8 cellular contexts compared by ENCODE assay signal in the genomic region with DNA sequence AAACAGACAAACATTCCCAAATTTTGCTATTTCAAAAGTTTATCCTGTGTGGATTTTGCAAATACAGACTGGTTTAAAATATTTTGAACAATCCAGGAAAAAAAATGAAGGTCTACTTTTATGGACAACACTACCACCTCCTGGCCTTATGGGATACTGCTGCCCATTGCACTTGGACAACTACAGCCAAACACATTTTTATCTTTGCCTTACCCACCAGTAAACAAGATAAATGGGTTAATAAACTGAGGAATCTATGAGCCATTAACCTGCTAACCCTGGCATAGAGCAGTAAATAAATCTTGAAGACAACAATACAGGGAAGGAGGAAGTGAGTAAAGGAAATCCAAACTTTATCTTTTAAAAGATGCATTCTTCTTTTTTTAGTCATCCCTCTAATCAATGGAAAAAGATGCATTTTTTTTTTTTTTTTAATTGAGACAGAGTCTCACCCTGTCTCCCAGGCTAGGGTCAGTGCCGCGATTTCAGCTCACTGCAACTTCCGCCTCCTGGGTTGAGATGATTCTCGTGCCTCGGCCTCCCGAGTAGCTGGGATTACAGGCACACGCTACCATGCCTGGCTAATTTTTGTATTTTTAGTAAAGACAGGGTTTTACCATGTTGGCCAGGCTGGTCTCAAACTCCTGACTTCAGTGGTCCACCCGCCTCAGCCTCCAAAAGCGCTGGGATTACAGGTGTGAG. TPM values are rescaled to one million over a fixed set of nuclear protein-coding genes. Genes with fewer than 3 reads are reported as not detected.
DNase-seq lines count a peak whose midpoint lies in the region; ATAC-seq and TF ChIP-seq lines count a peak whose summit lies in the region.

No MANE protein-coding gene starts in this region.

- peaks cover 0 to 34% (median 0%) of the 10 kb centered on the region in 3 donors for H3K4me1 ChIP-seq in gastroesophageal sphincter

- peaks cover 2% of the 10 kb centered on the region for H3K36me3 Mint-ChIP-seq in CD4-positive, alpha-beta T cell (ENCODE audit: low read depth)
- no peaks in the 10 kb centered on the region for H3K36me3 Mint-ChIP-seq in activated T-cell treated with anti-CD3 and anti-CD28 coated beads, Interleukin-2, amount 50 U/mL, for 4 hours (ENCODE audit: insufficient read depth)

- peaks cover 12% of the 10 kb centered on the region for H3K4me1 Mint-ChIP-seq in CD4-positive, alpha-beta T cell (ENCODE audit: low read depth)
- peaks cover 10% of the 10 kb centered on the region for H3K4me1 Mint-ChIP-seq in activated T-cell treated with anti-CD3 and anti-CD28 coated beads, Interleukin-2, amount 50 U/mL, for 4 hours (ENCODE audit: low read depth)

- no peak for TF ChIP-seq EP300 in gastroesophageal sphincter (IDR thresholded peaks at IDR 0.05)

- CTCF ChIA-PET in CD4-positive, alpha-beta T cell (lab: Charles Lee), result no interaction called here

- DNase-seq in CD4-positive, alpha-beta T cell, result peak in 4 of 10 experiments; percentile 7 to 34 (median 15)
- DNase-seq in GM19240 (ENCODE audit: insufficient read length, low spot score), result peak; percentile 37
- peak; percentile 66 for DNase-seq in NCI-H748 (lab: John Stamatoyannopoulos, UW; ENCODE audit: unreplicated experiment)
- DNase-seq in activated T-cell treated with anti-CD3 and anti-CD28 coated beads, Interleukin-2, amount 50 U/mL, for 4 hours, result peak; percentile 14
- DNase-seq in retina, result peak; percentile 68

- ATAC-seq in CD4-positive, alpha-beta T cell (ENCODE audit: poor library complexity), result peak; percentile 56
- no peak for ATAC-seq in activated T-cell treated with anti-CD3 and anti-CD28 coated beads, Interleukin-2, amount 50 U/mL, for 4 hours
- ATAC-seq in gastroesophageal sphincter (no peak), HG03432 (IDR thresholded peaks at IDR 0.05; ENCODE audit: unreplicated experiment) (no peak), HG03342 (IDR thresholded peaks at IDR 0.05; ENCODE audit: unreplicated experiment) (no peak)

- H3K9me3 ChIP-seq in CD4-positive, alpha-beta T cell (ENCODE audit: control insufficient read depth, low read length), result no peaks in the 10 kb centered on the region
- H3K9me3 ChIP-seq in gastroesophageal sphincter, result no peaks in the 10 kb centered on the region

- H3K27me3 Mint-ChIP-seq in CD4-positive, alpha-beta T cell, result peaks cover 10% of the 10 kb centered on the region
- peaks cover 13% of the 10 kb centered on the region for H3K27me3 Mint-ChIP-seq in activated T-cell treated with anti-CD3 and anti-CD28 coated beads, Interleukin-2, amount 50 U/mL, for 4 hours (ENCODE audit: low read depth)

- WGBS in gastroesophageal sphincter (ENCODE audit: low coverage in 1 of 2), 2 donors, result 79% methylated on average over 8 of the region's 9 CpGs; no CpG with 5 or more reads in 1 of the 2 donors

- H3K27me3 ChIP-seq in CD4-positive, alpha-beta T cell (ENCODE audit: control insufficient read depth, insufficient read depth, low read length), result no peaks in the 10 kb centered on the region
- H3K27me3 ChIP-seq in gastroesophageal sphincter, result no peaks in the 10 kb centered on the region

- intact Hi-C loops in CD4-positive, alpha-beta T cell (cut with DNase I, micrococcal nuclease), result loop anchor here (1.0 to 5.0 kb wide), 6 partner anchors 43 to 721 kb away; partner anchors contain the start of genes AFG3L2 (in 1 of the 2), CEP76 (in 1 of the 2) and PSMG2 (in 1 of the 2)

- TF ChIP-seq CTCF in CD4-positive, alpha-beta T cell (IDR thresholded peaks at IDR 0.05), result peak; percentile 73
- peak; percentile 88 to 94 (median 93) for TF ChIP-seq CTCF in gastroesophageal sphincter (IDR thresholded peaks at IDR 0.05)

- H3K27ac Mint-ChIP-seq in CD4-positive, alpha-beta T cell, result no peak overlapping the region

- no peak overlapping the region for H3K4me3 ChIP-seq in gastroesophageal sphincter

- peaks cover 0 to 9% of the 10 kb centered on the region in 2 donors for H3K36me3 ChIP-seq in gastroesophageal sphincter

- H3K4me3 Mint-ChIP-seq in CD4-positive, alpha-beta T cell, result peak overlapping the region; percentile 81
- no peak overlapping the region for H3K4me3 Mint-ChIP-seq in activated T-cell treated with anti-CD3 and anti-CD28 coated beads, Interleukin-2, amount 50 U/mL, for 4 hours

- H3K27ac ChIP-seq in CD4-positive, alpha-beta T cell (ENCODE audit: low read depth, low read length), result no peak overlapping the region
- H3K27ac ChIP-seq in gastroesophageal sphincter, result peak overlapping the region in 1 of 4 donors; percentile 98

- no peak for TF ChIP-seq POLR2A in gastroesophageal sphincter (IDR thresholded peaks at IDR 0.05)

- no peaks in the 10 kb centered on the region for H3K9me3 Mint-ChIP-seq in CD4-positive, alpha-beta T cell
- no peaks in the 10 kb centered on the region for H3K9me3 Mint-ChIP-seq in activated T-cell treated with anti-CD3 and anti-CD28 coated beads, Interleukin-2, amount 50 U/mL, for 4 hours

- POLR2A ChIA-PET in CD4-positive, alpha-beta T cell (lab: Charles Lee), result no interaction called here

RNA-seq across cellular contexts. Expression of gene SPIRE1, which starts 2.1 kb away (rescaled TPM):
- total RNA-seq in CD4-positive, alpha-beta T cell, result 1 to 10 TPM in 1 of 2 experiments, under 1 TPM in 1; 0.99 to 1.4 TPM
- 1 to 10 TPM; 2.2 to 4.3 (median 3.2) TPM for total RNA-seq in activated T-cell treated with anti-CD3 and anti-CD28 coated beads, Interleukin-2, amount 50 U/mL, for 4 hours
- total RNA-seq in gastroesophageal sphincter, result 10 to 100 TPM; 37.4 to 50.8 (median 43.0) TPM

RNA-seq across cellular contexts. Expression of gene CEP76, which starts 42.5 kb away (rescaled TPM):
- 1 to 10 TPM; 8.0 to 8.7 TPM for total RNA-seq in CD4-positive, alpha-beta T cell
- 10 to 100 TPM; 11.1 to 12.3 (median 11.5) TPM for total RNA-seq in activated T-cell treated with anti-CD3 and anti-CD28 coated beads, Interleukin-2, amount 50 U/mL, for 4 hours
- total RNA-seq in gastroesophageal sphincter, result 10 to 100 TPM in 2 of 4 donors, 1 to 10 TPM in 2; 6.8 to 14.2 (median 9.6) TPM

RNA-seq across cellular contexts. Expression of gene PSMG2, which starts 42.8 kb away (rescaled TPM):
- 10 to 100 TPM; 58.4 to 61.7 TPM for total RNA-seq in CD4-positive, alpha-beta T cell
- total RNA-seq in activated T-cell treated with anti-CD3 and anti-CD28 coated beads, Interleukin-2, amount 50 U/mL, for 4 hours, result 100 to 1,000 TPM in 1 of 3 donors, 10 to 100 TPM in 2; 96.9 to 103 (median 99.1) TPM
- 100 to 1,000 TPM in 1 of 4 donors, 10 to 100 TPM in 3; 80.5 to 101 (median 82.3) TPM for total RNA-seq in gastroesophageal sphincter

Comparison
In these comparisons a context has a peak if more than half of its experiments do, and no peak if none do; other contexts are left out.
1. RNA of gene SPIRE1, which starts 2.1 kb away (total RNA-seq): 37.4 to 50.8 TPM in gastroesophageal sphincter; 2.2 to 4.3 TPM in activated T-cell treated with anti-CD3 and anti-CD28 coated beads, Interleukin-2, amount 50 U/mL, for 4 hours and 0.99 to 1.4 TPM in CD4-positive, alpha-beta T cell; every median in the first group is over 4 times any median in the second.